Comparison of ENCODE assay signal across 27 cellular contexts in the genomic region with DNA sequence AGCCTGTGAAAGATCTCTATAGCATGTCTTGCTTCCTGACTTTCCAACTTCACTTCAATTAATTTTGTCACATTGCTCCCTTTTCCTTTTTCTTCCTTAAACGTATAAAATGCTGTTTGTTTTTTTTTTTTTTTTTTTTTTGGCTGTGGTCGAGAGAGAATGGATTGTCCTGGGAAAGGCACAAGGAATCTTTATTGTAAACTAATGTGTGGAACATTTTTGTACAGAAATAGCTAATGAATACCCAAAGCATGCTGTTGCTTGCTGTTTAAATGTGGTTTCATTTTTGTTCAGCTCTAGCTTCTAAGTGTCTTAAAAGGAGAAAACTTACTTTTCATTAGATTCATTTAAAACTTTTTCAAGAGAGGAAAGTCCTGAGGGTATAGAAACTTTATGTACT.
"Had no signal": no experiment of that assay in that cellular context is flagged by ENCODE, and none has a peak within 500 bp of the region (broad histone marks: within the 10 kb centered on the region; RNA-seq: fewer than 3 reads in every experiment).

No MANE protein-coding gene starts in this region.

- H3K36me3 ChIP-seq: adrenal gland, ascending aorta, pancreas, tibial artery had no signal

- ATAC-seq: activated T-cell treated with anti-CD3 and anti-CD28 coated beads, Interleukin-2, amount 50 U/mL, for 4 hours; left ventricle myocardium superior; natural killer cell; pancreas; psoas muscle; right cardiac atrium; stimulated activated effector memory CD8-positive, alpha-beta T cell treated with anti-CD3 and anti-CD28 coated beads, Interleukin-12 subunit alpha, Interleukin-12 subunit beta, amount 100 ng/mL, for 72 hours; stimulated activated naive CD8-positive, alpha-beta T cell treated with anti-CD3 and anti-CD28 coated beads, Interleukin-15, amount 100 ng/mL, for 72 hours had no signal

- H3K27me3 Mint-ChIP-seq: activated naive CD8-positive, alpha-beta T cell; dendritic cell treated with granulocyte-macrophage colony-stimulating factor and Interleukin-4, amounts not matched to agents 40 ng/mL and 50 ng/mL, for 4 days; stimulated activated naive CD8-positive, alpha-beta T cell treated with anti-CD3 and anti-CD28 coated beads, Interleukin-15, amount 100 ng/mL, for 72 hours had no signal

- H3K9me3 ChIP-seq: adrenal gland, ascending aorta, neutrophil, pancreas, psoas muscle, tibial artery had no signal

- H3K27me3 ChIP-seq: adrenal gland, ascending aorta, neutrophil, pancreas, tibial artery had no signal

- H3K9me3 Mint-ChIP-seq: activated T-cell treated with anti-CD3 and anti-CD28 coated beads, Interleukin-2, amount 50 U/mL, for 4 hours; dendritic cell treated with granulocyte-macrophage colony-stimulating factor and Interleukin-4, amounts not matched to agents 40 ng/mL and 50 ng/mL, for 4 days; natural killer cell; stimulated activated effector memory CD8-positive, alpha-beta T cell treated with anti-CD3 and anti-CD28 coated beads, Interleukin-12 subunit alpha, Interleukin-12 subunit beta, amount 100 ng/mL, for 72 hours had no signal

- H3K27ac ChIP-seq: adrenal gland, ascending aorta, neutrophil, pancreas, psoas muscle, tibial artery had no signal

- H3K27ac Mint-ChIP-seq: activated naive CD8-positive, alpha-beta T cell; activated T-helper 2 cell treated with anti-CD3 and anti-CD28 coated beads, Interferon-gamma antibody, Interleukin-2, Interleukin-4, amounts not matched to agents 10 μg/mL and 5 μg/mL and 100 μg/mL, durations not matched to agents 14 hours and 24 hours and 36 hours; natural killer cell; stimulated activated effector memory CD8-positive, alpha-beta T cell treated with anti-CD3 and anti-CD28 coated beads, Interleukin-12 subunit alpha, Interleukin-12 subunit beta, amount 100 ng/mL, for 72 hours; stimulated activated naive CD8-positive, alpha-beta T cell treated with anti-CD3 and anti-CD28 coated beads, Interleukin-15, amount 100 ng/mL, for 72 hours; T-helper 1 cell treated with Interleukin-12 subunit alpha and Interleukin-12 subunit beta and Interleukin-4 antibody, amounts not matched to agents 30 μg/mL and 1 μg/mL, for 36 hours had no signal

- H3K4me3 ChIP-seq: adrenal gland, ascending aorta, pancreas, psoas muscle, tibial artery had no signal

- FAIRE-seq: bronchial epithelial cell, pancreas had no signal

- H3K4me3 Mint-ChIP-seq: activated naive CD8-positive, alpha-beta T cell; activated T-cell treated with anti-CD3 and anti-CD28 coated beads, Interleukin-2, amount 50 U/mL, for 4 hours; dendritic cell treated with granulocyte-macrophage colony-stimulating factor and Interleukin-4, amounts not matched to agents 40 ng/mL and 50 ng/mL, for 4 days; natural killer cell; stimulated activated effector memory CD8-positive, alpha-beta T cell treated with anti-CD3 and anti-CD28 coated beads, Interleukin-12 subunit alpha, Interleukin-12 subunit beta, amount 100 ng/mL, for 72 hours; stimulated activated naive CD8-positive, alpha-beta T cell treated with anti-CD3 and anti-CD28 coated beads, Interleukin-15, amount 100 ng/mL, for 72 hours; T-helper 1 cell treated with Interleukin-12 subunit alpha and Interleukin-12 subunit beta and Interleukin-4 antibody, amounts not matched to agents 30 μg/mL and 1 μg/mL, for 36 hours had no signal

- H3K4me1 ChIP-seq: adrenal gland, ascending aorta, pancreas, psoas muscle had no signal

- H3K36me3 Mint-ChIP-seq: natural killer cell; stimulated activated effector memory CD8-positive, alpha-beta T cell treated with anti-CD3 and anti-CD28 coated beads, Interleukin-12 subunit alpha, Interleukin-12 subunit beta, amount 100 ng/mL, for 72 hours had no signal

- DNase-seq: activated CD4-positive, alpha-beta T cell treated with anti-CD3 and anti-CD28 coated beads for 4 hours; activated CD4-positive, alpha-beta T cell treated with anti-CD3 and anti-CD28 coated beads, Interleukin-2, amount 50 U/mL, for 48 hours; activated CD4-positive, CD25-positive, alpha-beta regulatory T cell; activated CD8-positive, alpha-beta memory T cell treated with anti-CD3 and anti-CD28 coated beads, Interleukin-2, amount 50 U/mL, for 48 hours; activated naive CD4-positive, alpha-beta T cell; activated T-cell treated with anti-CD3 and anti-CD28 coated beads, Interleukin-2, amount 50 U/mL, for 4 hours; adrenal gland; effector CD8-positive, alpha-beta T cell; kidney glomerular epithelial cell; left ventricle myocardium superior; mammary epithelial cell; midbrain; natural killer cell; pancreas; psoas muscle; right cardiac atrium; stimulated activated naive CD8-positive, alpha-beta T cell treated with anti-CD3 and anti-CD28 coated beads, Interleukin-15, amount 100 ng/mL, for 72 hours; T1000; tibial artery had no signal
